8 cellular contexts compared by ENCODE assay signal in genomic region chr17:8226536-8227237, GRCh38. TPM values are rescaled to one million over a fixed set of nuclear protein-coding genes. Genes with fewer than 3 reads are reported as not detected.
DNase-seq lines count a peak whose midpoint lies in the region; ATAC-seq lines count a peak whose summit lies in the region.

No MANE protein-coding gene starts in this region.

- 2% methylated on average over 30 of the region's 32 CpGs for WGBS in mesenchymal stem cell

- no peak overlapping the region for H2BK12ac ChIP-seq in mesenchymal stem cell (ENCODE audit: low read length in 2 of 2)

- no peak overlapping the region for H3K14ac ChIP-seq in mesenchymal stem cell (ENCODE audit: low read length in 2 of 2)

- peaks cover 43 to 44% of the 10 kb centered on the region in 2 experiments for H3K36me3 ChIP-seq in mesenchymal stem cell (ENCODE audit: control insufficient read depth in 1 of 2, insufficient read depth in 2 of 2, low read depth in 1 of 2, low read length in 2 of 2)

- no peak overlapping the region for H4K91ac ChIP-seq in mesenchymal stem cell (ENCODE audit: low read length)

- no peak overlapping the region for H3K23ac ChIP-seq in mesenchymal stem cell (ENCODE audit: low read length in 2 of 2)

- DNase-seq in ELF-1 (ENCODE audit: low read depth, low spot score) = peak; percentile 97
- DNase-seq in LoVo (ENCODE audit: low spot score) = peak; percentile 85
- peak; percentile 62 for DNase-seq in activated CD4-positive, alpha-beta memory T cell treated with anti-CD3 and anti-CD28 coated beads for 36 hours
- DNase-seq in epidermal melanocyte (ENCODE audit: insufficient read length, low spot score) = peak; percentile 80
- DNase-seq in mesenchymal stem cell = peak; percentile 97
- DNase-seq in stimulated activated naive B cell treated with anti-CD40 and anti-IgM and Interleukin-4, amounts not matched to agents 10 μg/mL and 1 μg/mL and 100 μg/mL, for 72 hours = peak; percentile 57
- DNase-seq in NCI-H2171 treated with DMSO at 0.1 percent for 48 hours (lab: John Stamatoyannopoulos, UW) = no peak

- no peaks in the 10 kb centered on the region for H3K9me3 ChIP-seq in mesenchymal stem cell (ENCODE audit: control insufficient read depth, low read length)

- intact Hi-C loops in activated CD4-positive, alpha-beta memory T cell treated with anti-CD3 and anti-CD28 coated beads for 36 hours (cut with micrococcal nuclease) = loop anchor here (1.0 kb wide), 1 partner anchor 21 kb away; no protein-coding TSS in a partner anchor

- peak overlapping the region; percentile 49 for H3K4me2 ChIP-seq in mesenchymal stem cell (ENCODE audit: low read length, poor library complexity, severe bottlenecking)

- peak overlapping the region; percentile 81 for H3K27ac Mint-ChIP-seq in activated CD4-positive, alpha-beta memory T cell treated with anti-CD3 and anti-CD28 coated beads for 36 hours
- H3K27ac Mint-ChIP-seq in stimulated activated naive B cell treated with anti-CD40 and anti-IgM and Interleukin-4, amounts not matched to agents 10 μg/mL and 1 μg/mL and 100 μg/mL, for 72 hours = peak overlapping the region; percentile 96

- peaks cover 6% of the 10 kb centered on the region for H3K27me3 Mint-ChIP-seq in activated CD4-positive, alpha-beta memory T cell treated with anti-CD3 and anti-CD28 coated beads for 36 hours
- H3K27me3 Mint-ChIP-seq in stimulated activated naive B cell treated with anti-CD40 and anti-IgM and Interleukin-4, amounts not matched to agents 10 μg/mL and 1 μg/mL and 100 μg/mL, for 72 hours = peaks cover 6 to 19% of the 10 kb centered on the region in 2 donors

- H3K9me3 Mint-ChIP-seq in activated CD4-positive, alpha-beta memory T cell treated with anti-CD3 and anti-CD28 coated beads for 36 hours = no peaks in the 10 kb centered on the region
- H3K9me3 Mint-ChIP-seq in stimulated activated naive B cell treated with anti-CD40 and anti-IgM and Interleukin-4, amounts not matched to agents 10 μg/mL and 1 μg/mL and 100 μg/mL, for 72 hours = peaks cover 0 to 1% of the 10 kb centered on the region in 2 donors

- peak overlapping the region; percentile 71 for H3K27ac ChIP-seq in mesenchymal stem cell (ENCODE audit: low read length, poor library complexity, severe bottlenecking)

- H3K4me1 ChIP-seq in mesenchymal stem cell (ENCODE audit: control insufficient read depth, insufficient read depth, low read depth, low read length) = peaks cover 13% of the 10 kb centered on the region

- no peaks in the 10 kb centered on the region for H3K79me1 ChIP-seq in mesenchymal stem cell (replicated peaks; ENCODE audit: low read length, poor library complexity, severe bottlenecking)

- H2AFZ ChIP-seq in mesenchymal stem cell (ENCODE audit: low read depth, low read length) = no peak overlapping the region

- H2AK5ac ChIP-seq in mesenchymal stem cell (ENCODE audit: low read length, severe bottlenecking) = no peak overlapping the region

- POLR2A ChIA-PET in activated CD4-positive, alpha-beta memory T cell treated with anti-CD3 and anti-CD28 coated beads for 36 hours (lab: Charles Lee) = interaction anchor here (0.6 to 7.9 kb wide), 9 partner anchors 9 to 1011 kb away, joined by 3 to 134 read pairs (median 5); partner anchors contain the start of genes AURKB, BORCS6, CTC1 and PFAS

- H3K27me3 ChIP-seq in mesenchymal stem cell (ENCODE audit: control insufficient read depth in 1 of 2, insufficient read depth in 1 of 2, low read length in 2 of 2) = no peaks in the 10 kb centered on the region

- H2BK120ac ChIP-seq in mesenchymal stem cell (ENCODE audit: low read depth, low read length) = no peak overlapping the region

- peak overlapping the region; percentile 66 for H4K8ac ChIP-seq in mesenchymal stem cell (ENCODE audit: low read length)

- no peak for ATAC-seq in stimulated activated naive B cell treated with anti-CD40 and anti-IgM and Interleukin-4, amounts not matched to agents 10 μg/mL and 1 μg/mL and 100 μg/mL, for 72 hours (replicated peaks)
- ATAC-seq in HG02798 (IDR thresholded peaks at IDR 0.05; ENCODE audit: poor library complexity, unreplicated experiment) = no peak

- H3K9ac ChIP-seq in mesenchymal stem cell (ENCODE audit: low read length) = peak overlapping the region; percentile 85

- peak overlapping the region; percentile 24 for H3K4me3 Mint-ChIP-seq in activated CD4-positive, alpha-beta memory T cell treated with anti-CD3 and anti-CD28 coated beads for 36 hours
- peak overlapping the region; percentile 49 to 77 for H3K4me3 Mint-ChIP-seq in stimulated activated naive B cell treated with anti-CD40 and anti-IgM and Interleukin-4, amounts not matched to agents 10 μg/mL and 1 μg/mL and 100 μg/mL, for 72 hours

- peaks cover 56% of the 10 kb centered on the region for H3K36me3 Mint-ChIP-seq in activated CD4-positive, alpha-beta memory T cell treated with anti-CD3 and anti-CD28 coated beads for 36 hours
- peaks cover 60 to 74% of the 10 kb centered on the region in 2 donors for H3K36me3 Mint-ChIP-seq in stimulated activated naive B cell treated with anti-CD40 and anti-IgM and Interleukin-4, amounts not matched to agents 10 μg/mL and 1 μg/mL and 100 μg/mL, for 72 hours

- peak overlapping the region; percentile 40 to 75 for H3K4me3 ChIP-seq in mesenchymal stem cell (ENCODE audit: insufficient read depth in 1 of 2, low read depth in 1 of 2, low read length in 2 of 2)

- CTCF ChIA-PET in activated CD4-positive, alpha-beta memory T cell treated with anti-CD3 and anti-CD28 coated beads for 36 hours (lab: Charles Lee) = interaction anchor here (0.8 to 1.5 kb wide), 5 partner anchors 16 to 39 kb away, joined by 3 to 6 read pairs (median 4); partner anchors contain the start of genes AURKB and BORCS6

- H2BK15ac ChIP-seq in mesenchymal stem cell (ENCODE audit: low read depth, poor library complexity, severe bottlenecking) = no peak overlapping the region

- H2BK5ac ChIP-seq in mesenchymal stem cell (ENCODE audit: low read depth, low read length, poor library complexity, severe bottlenecking) = no peak overlapping the region

- H3K18ac ChIP-seq in mesenchymal stem cell (ENCODE audit: low read depth in 1 of 2, low read length in 2 of 2) = no peak overlapping the region

- no peak overlapping the region for H3K4ac ChIP-seq in mesenchymal stem cell (ENCODE audit: low read depth in 1 of 2, low read length in 2 of 2)

- peaks cover 38% of the 10 kb centered on the region for H3K4me1 Mint-ChIP-seq in activated CD4-positive, alpha-beta memory T cell treated with anti-CD3 and anti-CD28 coated beads for 36 hours (ENCODE audit: low read depth)
- peaks cover 44 to 46% of the 10 kb centered on the region in 2 donors for H3K4me1 Mint-ChIP-seq in stimulated activated naive B cell treated with anti-CD40 and anti-IgM and Interleukin-4, amounts not matched to agents 10 μg/mL and 1 μg/mL and 100 μg/mL, for 72 hours

RNA-seq across cellular contexts. Expression of gene AURKB, which starts 16.3 kb away (rescaled TPM):
- total RNA-seq in activated CD4-positive, alpha-beta memory T cell treated with anti-CD3 and anti-CD28 coated beads for 36 hours = 100 to 1,000 TPM; 184 TPM
- 11.5 TPM for polyA plus RNA-seq in mesenchymal stem cell (2013, experiment 1 of 2)
- polyA plus RNA-seq in mesenchymal stem cell (2013, experiment 2 of 2) = 11.0 TPM

RNA-seq across cellular contexts. Expression of gene CTC1, which starts 21.2 kb away (rescaled TPM):
- total RNA-seq in activated CD4-positive, alpha-beta memory T cell treated with anti-CD3 and anti-CD28 coated beads for 36 hours = 10 to 100 TPM; 64.7 to 79.2 TPM
- 6.3 TPM for polyA plus RNA-seq in mesenchymal stem cell (2013, experiment 1 of 2)
- 5.4 TPM for polyA plus RNA-seq in mesenchymal stem cell (2013, experiment 2 of 2)

RNA-seq across cellular contexts. Expression of gene PFAS, which starts 22.4 kb away (rescaled TPM):
- 100 to 1,000 TPM; 102 to 105 TPM for total RNA-seq in activated CD4-positive, alpha-beta memory T cell treated with anti-CD3 and anti-CD28 coated beads for 36 hours
- 7.3 TPM for polyA plus RNA-seq in mesenchymal stem cell (2013, experiment 1 of 2)
- 6.8 TPM for polyA plus RNA-seq in mesenchymal stem cell (2013, experiment 2 of 2)

RNA-seq across cellular contexts. Expression of gene BORCS6, which starts 36.7 kb away (rescaled TPM):
- 1 to 10 TPM; 7.9 to 8.3 TPM for total RNA-seq in activated CD4-positive, alpha-beta memory T cell treated with anti-CD3 and anti-CD28 coated beads for 36 hours
- polyA plus RNA-seq in mesenchymal stem cell (2013, experiment 1 of 2) = 5.7 TPM
- polyA plus RNA-seq in mesenchymal stem cell (2013, experiment 2 of 2) = 5.5 TPM

RNA-seq across cellular contexts. Expression of gene TMEM107, which starts 50.5 kb away (rescaled TPM):
- 10 to 100 TPM; 32.6 to 35.3 TPM for total RNA-seq in activated CD4-positive, alpha-beta memory T cell treated with anti-CD3 and anti-CD28 coated beads for 36 hours
- polyA plus RNA-seq in mesenchymal stem cell (2013, experiment 1 of 2) = 9.0 TPM
- polyA plus RNA-seq in mesenchymal stem cell (2013, experiment 2 of 2) = 9.7 TPM
